In genomic region chr2:208466133-208466919, GRCh38 we compare ENCODE assay signal across 9 cellular contexts. TPM values are rescaled to one million over a fixed set of nuclear protein-coding genes. Genes with fewer than 3 reads are reported as not detected.
DNase-seq lines count a peak whose midpoint lies in the region; ATAC-seq, FAIRE-seq and TF ChIP-seq lines count a peak whose summit lies in the region.
"Had no signal": no experiment of that assay in that cellular context is flagged by ENCODE, and none has a peak within 500 bp of the region (broad histone marks: within the 10 kb centered on the region; RNA-seq: fewer than 3 reads in every experiment).

No MANE protein-coding gene starts in this region.

- TF ChIP-seq CTCF in H1 (IDR thresholded peaks at IDR 0.05; ENCODE audit: control extremely low read depth in 1 of 3, insufficient read depth in 1 of 3, low read depth in 1 of 3, low read length in 3 of 3), result peak in 2 of 3 experiments; percentile 81 to 90; a peak in 3 of 4 replicates
- TF ChIP-seq CTCF in osteoblast (IDR thresholded peaks at IDR 0.05; ENCODE audit: extremely low read depth, low read depth, low read length), result peak; percentile 31
- peak in 1 of 4 experiments; percentile 9 for TF ChIP-seq CTCF in sigmoid colon (IDR thresholded peaks at IDR 0.05)

- no peaks in the 10 kb centered on the region for H3K79me1 ChIP-seq in H1 (ENCODE audit: low read depth, low read length)

- no peaks in the 10 kb centered on the region for H3K36me3 Mint-ChIP-seq in activated naive CD8-positive, alpha-beta T cell treated with anti-CD3 and anti-CD28 coated beads, Interleukin-2, amount 50 U/mL, for 24 hours (ENCODE audit: low read depth)
- no peaks in the 10 kb centered on the region for H3K36me3 Mint-ChIP-seq in activated naive CD8-positive, alpha-beta T cell treated with anti-CD3 and anti-CD28 coated beads for 36 hours

- no peak overlapping the region for H2AK5ac ChIP-seq in H1 (ENCODE audit: low read depth, low read length)

- TF ChIP-seq RAD21 in H1 (IDR thresholded peaks at IDR 0.05 in 1 of 2, conservative IDR thresholded peaks at IDR 0.05 in 1 of 2; ENCODE audit: low read depth in 2 of 2, low read length in 2 of 2), result peak; percentile 97 to 98

- peak; percentile 59 for ATAC-seq in activated naive CD8-positive, alpha-beta T cell treated with anti-CD3 and anti-CD28 coated beads, Interleukin-2, amount 50 U/mL, for 24 hours

- H3K27ac Mint-ChIP-seq in activated naive CD8-positive, alpha-beta T cell treated with anti-CD3 and anti-CD28 coated beads, Interleukin-2, amount 50 U/mL, for 24 hours, result no peak overlapping the region
- no peak overlapping the region for H3K27ac Mint-ChIP-seq in activated naive CD8-positive, alpha-beta T cell treated with anti-CD3 and anti-CD28 coated beads for 36 hours

- intact Hi-C loops in sigmoid colon (cut with DNase I), result no loop called here

- no peak overlapping the region for H2BK120ac ChIP-seq in H1 (replicated peaks; ENCODE audit: low read depth, low read length)

- no peaks in the 10 kb centered on the region for H3K9me2 ChIP-seq in Karpas-422 (replicated peaks; ENCODE audit: insufficient read depth, low read length)

- POLR2A ChIA-PET in H1 (lab: Charles Lee; ENCODE audit: partially characterized antibody), result no interaction called here

- H3K36me3 ChIP-seq in Karpas-422 (ENCODE audit: insufficient read depth, low read length) (no peaks in the 10 kb centered on the region), H1 (ENCODE audit: control insufficient read depth in 2 of 4, insufficient read depth in 4 of 4, low read length in 3 of 4) (no peaks in the 10 kb centered on the region; a peak in 1 of 8 replicates), osteoblast (ENCODE audit: insufficient read depth, low read length) (no peaks in the 10 kb centered on the region), sigmoid colon (no peaks in the 10 kb centered on the region)

- TF ChIP-seq EP300 in H1 (IDR thresholded peaks at IDR 0.05; ENCODE audit: borderline replicate concordance in 1 of 2, low read depth in 2 of 2, low read length in 2 of 2) (no peak), sigmoid colon (IDR thresholded peaks at IDR 0.05) (no peak)

- H3K27ac ChIP-seq in Karpas-422 (ENCODE audit: low read length) (no peak overlapping the region), H1 (ENCODE audit: low read depth, low read length) (no peak overlapping the region), osteoblast (ENCODE audit: low read depth, low read length) (no peak overlapping the region), sigmoid colon (no peak overlapping the region)

- H3K9me3 Mint-ChIP-seq in activated naive CD8-positive, alpha-beta T cell treated with anti-CD3 and anti-CD28 coated beads, Interleukin-2, amount 50 U/mL, for 24 hours, result peaks cover 4% of the 10 kb centered on the region
- no peaks in the 10 kb centered on the region for H3K9me3 Mint-ChIP-seq in activated naive CD8-positive, alpha-beta T cell treated with anti-CD3 and anti-CD28 coated beads for 36 hours

- no peaks in the 10 kb centered on the region for H3K9me3 ChIP-seq in Karpas-422 (ENCODE audit: low read length)
- H3K9me3 ChIP-seq in H1 (ENCODE audit: insufficient read depth in 2 of 2, low read depth in 1 of 2, low read length in 1 of 2), result peaks cover 3 to 10% of the 10 kb centered on the region in 2 experiments; a peak in 2 of 4 replicates
- H3K9me3 ChIP-seq in osteoblast (ENCODE audit: low read depth, low read length), result no peaks in the 10 kb centered on the region
- H3K9me3 ChIP-seq in sigmoid colon, result no peaks in the 10 kb centered on the region

- no peak overlapping the region for H2BK5ac ChIP-seq in H1 (ENCODE audit: low read depth, low read length)

- no peak overlapping the region for H3K23ac ChIP-seq in H1 (ENCODE audit: insufficient read length)

- no peak overlapping the region for H3K4me3 Mint-ChIP-seq in activated naive CD8-positive, alpha-beta T cell treated with anti-CD3 and anti-CD28 coated beads, Interleukin-2, amount 50 U/mL, for 24 hours
- no peak overlapping the region for H3K4me3 Mint-ChIP-seq in activated naive CD8-positive, alpha-beta T cell treated with anti-CD3 and anti-CD28 coated beads for 36 hours

- no peak overlapping the region for H4K91ac ChIP-seq in H1 (replicated peaks; ENCODE audit: insufficient read length, low read length)

- no peak overlapping the region for H3K56ac ChIP-seq in H1 (replicated peaks; ENCODE audit: insufficient read length, low read depth, low read length)

- H3K4me1 ChIP-seq in Karpas-422 (ENCODE audit: low read length) (no peaks in the 10 kb centered on the region), H1 (replicated peaks in 1 of 4; ENCODE audit: control insufficient read depth in 3 of 4, insufficient read depth in 4 of 4, low read length in 3 of 4) (no peaks in the 10 kb centered on the region), osteoblast (ENCODE audit: insufficient read depth, low read length) (no peaks in the 10 kb centered on the region), sigmoid colon (no peaks in the 10 kb centered on the region)

- peaks cover 6% of the 10 kb centered on the region for H3K27me3 Mint-ChIP-seq in activated naive CD8-positive, alpha-beta T cell treated with anti-CD3 and anti-CD28 coated beads, Interleukin-2, amount 50 U/mL, for 24 hours
- H3K27me3 Mint-ChIP-seq in activated naive CD8-positive, alpha-beta T cell treated with anti-CD3 and anti-CD28 coated beads for 36 hours, result peaks cover 6% of the 10 kb centered on the region

- 49% methylated on average over 7 of the region's 7 CpGs; no CpG with 5 or more reads in 1 of the 2 experiments for WGBS in H1 (ENCODE audit: extremely low coverage in 1 of 2, insufficient coverage in 1 of 2, insufficient read length in 1 of 2, insufficient replicate concordance in 2 of 2, low coverage in 1 of 2, low lambda C conversion rate in 2 of 2, missing lambda C conversion rate in 1 of 2), 2 experiments
- WGBS in sigmoid colon, 2 donors, result 50 to 56% methylated on average over 7 of the region's 7 CpGs

- H4K5ac ChIP-seq in H1 (ENCODE audit: insufficient read length, low read depth, low read length), result no peak overlapping the region

- H2BK12ac ChIP-seq in H1 (ENCODE audit: low read depth, low read length), result no peak overlapping the region

- no peaks in the 10 kb centered on the region for H3K4me1 Mint-ChIP-seq in activated naive CD8-positive, alpha-beta T cell treated with anti-CD3 and anti-CD28 coated beads, Interleukin-2, amount 50 U/mL, for 24 hours
- H3K4me1 Mint-ChIP-seq in activated naive CD8-positive, alpha-beta T cell treated with anti-CD3 and anti-CD28 coated beads for 36 hours, result no peaks in the 10 kb centered on the region

- H4K20me1 ChIP-seq in Karpas-422 (ENCODE audit: insufficient read depth, low read depth, low read length), result no peaks in the 10 kb centered on the region
- no peaks in the 10 kb centered on the region for H4K20me1 ChIP-seq in H1 (replicated peaks in 1 of 2; ENCODE audit: control insufficient read depth in 1 of 2, insufficient read depth in 2 of 2, low read length in 2 of 2)
- H4K20me1 ChIP-seq in osteoblast (ENCODE audit: insufficient read depth, low read length), result no peaks in the 10 kb centered on the region

- H3K79me2 ChIP-seq in Karpas-422 (ENCODE audit: low read length) (no peaks in the 10 kb centered on the region), H1 (ENCODE audit: control insufficient read depth in 1 of 2, insufficient read depth in 2 of 2, low read length in 2 of 2) (no peaks in the 10 kb centered on the region), osteoblast (ENCODE audit: insufficient read depth, low read length) (no peaks in the 10 kb centered on the region)

- no peak overlapping the region for H4K8ac ChIP-seq in H1 (ENCODE audit: extremely low read depth, insufficient read depth, low read length)

- CTCF ChIA-PET in H1 (lab: Charles Lee; ENCODE audit: partially characterized antibody), result interaction anchor here (0.6 to 2.7 kb wide), 29 partner anchors 8 to 870 kb away, joined by 3 to 11 read pairs (median 4); partner anchors contain the start of gene PTH2R

- H3K27me3 ChIP-seq in Karpas-422 (ENCODE audit: low read length) (no peaks in the 10 kb centered on the region), H1 (replicated peaks in 1 of 4; ENCODE audit: control insufficient read depth in 3 of 4, extremely low read depth in 1 of 4, insufficient read depth in 3 of 4, low read length in 3 of 4) (peaks cover 0 to 3% (median 0%) of the 10 kb centered on the region in 4 experiments; a peak in 2 of 7 replicates), osteoblast (ENCODE audit: insufficient read depth, low read length) (no peaks in the 10 kb centered on the region), sigmoid colon (no peaks in the 10 kb centered on the region)

- TF ChIP-seq POLR2A in H1 (IDR thresholded peaks at IDR 0.05; ENCODE audit: control extremely low read depth in 1 of 2, low read depth in 2 of 2, low read length in 2 of 2) (no peak), sigmoid colon (IDR thresholded peaks at IDR 0.05) (no peak)

- no peak overlapping the region for H2BK20ac ChIP-seq in H1 (ENCODE audit: low read length)

- H2AFZ ChIP-seq in Karpas-422 (ENCODE audit: low read length), result no peak overlapping the region
- no peak overlapping the region for H2AFZ ChIP-seq in H1 (ENCODE audit: low read length)
- no peak overlapping the region for H2AFZ ChIP-seq in osteoblast (ENCODE audit: low read length)

- H3K18ac ChIP-seq in H1 (ENCODE audit: extremely low read depth, low read length), result no peak overlapping the region

- FAIRE-seq in H1 (lab: Jason Lieb, UNC), result peak; percentile 99
- FAIRE-seq: colon had no signal

- no peaks in the 10 kb centered on the region for H3K23me2 ChIP-seq in H1 (ENCODE audit: low read depth, low read length)

- DNase-seq in activated naive CD8-positive, alpha-beta T cell treated with anti-CD3 and anti-CD28 coated beads, Interleukin-2, amount 50 U/mL, for 24 hours, result peak; percentile 2
- no peak for DNase-seq in activated naive CD8-positive, alpha-beta T cell treated with anti-CD3 and anti-CD28 coated beads for 36 hours
- DNase-seq in H4 (ENCODE audit: low spot score) (peak; percentile 26), Karpas-422 (peak; percentile 85), NOMO-1 treated with dmso at 0.1 percent for 144 hours (lab: John Stamatoyannopoulos, UW; ENCODE audit: unreplicated experiment) (peak; percentile 54), H1 (ENCODE audit: low read depth in 1 of 2, low spot score in 2 of 2) (peak; percentile 10 to 57), osteoblast (ENCODE audit: insufficient read length, low spot score, missing footprints) (no peak), sigmoid colon (no peak)

- H3K14ac ChIP-seq in H1 (ENCODE audit: insufficient read length), result no peak overlapping the region

- no peak overlapping the region for H3K4me3 ChIP-seq in Karpas-422 (ENCODE audit: low read length)
- H3K4me3 ChIP-seq in H1 (ENCODE audit: extremely low read depth in 1 of 4, insufficient read depth in 2 of 4, low read depth in 3 of 4, low read length in 4 of 4), result no peak overlapping the region
- no peak overlapping the region for H3K4me3 ChIP-seq in osteoblast (ENCODE audit: insufficient read depth, low read length)
- H3K4me3 ChIP-seq in sigmoid colon, result no peak overlapping the region

- H3K4me2 ChIP-seq in Karpas-422 (ENCODE audit: low read depth, low read length, poor library complexity, severe bottlenecking), result no peak overlapping the region
- H3K4me2 ChIP-seq in H1 (ENCODE audit: insufficient read depth in 1 of 2, low read depth in 2 of 2, low read length in 2 of 2), result no peak overlapping the region
- no peak overlapping the region for H3K4me2 ChIP-seq in osteoblast (ENCODE audit: insufficient read depth, low read length)

- H3K4ac ChIP-seq in H1 (replicated peaks; ENCODE audit: insufficient read length, low read depth, low read length), result no peak overlapping the region

- 0 out of 2 replicates have a peak overlapping the region, but pooled peaks have one; percentile 20 for H2BK15ac ChIP-seq in H1 (ENCODE audit: low read length)

- H3K9ac ChIP-seq in Karpas-422 (ENCODE audit: low read length) (no peak overlapping the region), H1 (replicated peaks in 1 of 4; ENCODE audit: extremely low read depth in 1 of 4, low read depth in 3 of 4, low read length in 3 of 4) (no peak overlapping the region)

RNA-seq across cellular contexts. Expression of gene PTH2R, which starts 59.7 kb away (rescaled TPM):
- total RNA-seq in activated naive CD8-positive, alpha-beta T cell treated with anti-CD3 and anti-CD28 coated beads for 36 hours, result under 1 TPM in 1 of 2 experiments, not detected in 1; 0.08 TPM
- total RNA-seq in H4 (2014; rRNA removed; shearing (Covaris generic)), result not detected in 2 replicates
- 0.22 TPM in 1 of 2 replicates, not detected in the other for total RNA-seq in Karpas-422 (2014; rRNA removed; shearing (Covaris generic); ENCODE audit: low replicate concordance)
- total RNA-seq in H1 (2021; fragmentation: NEBNext Ultra II Directional; extraction: Animal tissue kit (Norgen Biotek cat#: 25700)), result 0.11 and 0.19 TPM in 2 replicates
- polyA plus RNA-seq in H1 (2011; rRNA removed) (0.25 and 0.38 TPM in 2 replicates), sigmoid colon (under 1 TPM in 1 of 3 donors, not detected in 2; 0.12 TPM)
- 0.23 TPM for polyA plus RNA-seq in H1 (2011; cell fraction: cytosol; rRNA removed)
- 0.13 TPM for polyA plus RNA-seq in H1 (2011; cell fraction: nucleus; rRNA removed)
- 0.17 to 0.52 TPM (median 0.31 TPM) in 4 replicates for polyA plus RNA-seq in H1 (2012, experiment 1 of 2)
- 0.43 TPM for polyA plus RNA-seq in H1 (2012, experiment 2 of 2)
- 0.20 TPM for polyA plus RNA-seq in H1 (2013, experiment 1 of 2)
- polyA plus RNA-seq in H1 (2013, experiment 2 of 2), result 0.11 TPM
- 0.50 and 0.78 TPM in 2 replicates for polyA minus RNA-seq in H1 (2011; rRNA and poly(A)+ RNA removed)
- polyA minus RNA-seq in H1 (2011; cell fraction: cytosol; rRNA and poly(A)+ RNA removed), result 0.44 TPM
- 1.8 TPM for polyA minus RNA-seq in H1 (2011; cell fraction: nucleus; rRNA and poly(A)+ RNA removed)
- total RNA-seq in osteoblast (under 0.01 TPM in 2 replicates), sigmoid colon (under 1 TPM in 1 of 4 donors, not detected in 3; 0.27 TPM)

Comparison
In these comparisons a context has a peak if more than half of its experiments do, and no peak if none do; other contexts are left out.
1. DNase-seq: peak in activated naive CD8-positive, alpha-beta T cell treated with anti-CD3 and anti-CD28 coated beads, Interleukin-2, amount 50 U/mL, for 24 hours (single experiment), H4 (single experiment), Karpas-422 (single experiment), NOMO-1 treated with dmso at 0.1 percent for 144 hours (single experiment) and H1 (2 of 2); none in activated naive CD8-positive, alpha-beta T cell treated with anti-CD3 and anti-CD28 coated beads for 36 hours (single experiment), osteoblast (single experiment) and sigmoid colon (single experiment).